14 cellular contexts compared by ENCODE assay signal in the genomic region with DNA sequence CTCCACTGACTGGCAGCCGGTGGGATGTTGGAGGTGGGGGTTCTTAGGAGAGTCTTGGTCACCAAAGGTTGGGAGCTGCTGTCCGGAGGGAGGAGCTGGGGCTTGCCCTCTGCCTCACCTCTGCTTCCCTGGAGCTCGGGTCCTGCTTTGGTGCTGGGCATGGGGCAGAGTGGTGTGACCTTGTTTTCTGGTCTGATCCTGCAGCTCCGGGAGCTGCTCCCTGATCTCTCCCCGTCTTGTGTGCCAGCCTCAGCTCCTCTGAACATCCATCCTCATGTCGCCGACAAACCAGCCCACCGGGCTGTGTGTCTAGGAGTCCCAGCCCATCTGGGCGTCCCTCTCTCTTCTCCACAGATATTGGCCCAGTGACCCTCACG. TPM values are rescaled to one million over a fixed set of nuclear protein-coding genes. Genes with fewer than 3 reads are reported as not detected.
DNase-seq lines count a peak whose midpoint lies in the region; ATAC-seq and TF ChIP-seq lines count a peak whose summit lies in the region.
"Had no signal": no experiment of that assay in that cellular context is flagged by ENCODE, and none has a peak within 500 bp of the region (broad histone marks: within the 10 kb centered on the region; RNA-seq: fewer than 3 reads in every experiment).

No MANE protein-coding gene starts in this region.

- H3K36me3 Mint-ChIP-seq in endodermal cell (ENCODE audit: low read depth) = no peaks in the 10 kb centered on the region

- H3K27me3 ChIP-seq in endodermal cell (ENCODE audit: control insufficient read depth, insufficient read depth, low read length, poor library complexity, severe bottlenecking) = no peaks in the 10 kb centered on the region
- peaks cover 0 to 29% (median 0%) of the 10 kb centered on the region in 3 experiments for H3K27me3 ChIP-seq in neuronal stem cell (ENCODE audit: control insufficient read depth in 3 of 3, insufficient read depth in 3 of 3, low read depth in 1 of 3, low read length in 3 of 3)
- H3K27me3 ChIP-seq in upper lobe of right lung = no peaks in the 10 kb centered on the region
- H3K27me3 ChIP-seq in MG63 = peaks cover 5% of the 10 kb centered on the region

- H3K27ac Mint-ChIP-seq in endodermal cell = no peak overlapping the region
- H3K27ac Mint-ChIP-seq: B cell; CD4-positive, alpha-beta T cell had no signal

- H2BK120ac ChIP-seq in neuronal stem cell (ENCODE audit: low read depth, low read length) = no peak overlapping the region

- H3K4me3 Mint-ChIP-seq in endodermal cell = no peak overlapping the region
- H3K4me3 Mint-ChIP-seq: B cell; CD4-positive, alpha-beta T cell had no signal

- H3K14ac ChIP-seq in neuronal stem cell (ENCODE audit: low read length) = no peak overlapping the region

- no peak overlapping the region for H2BK5ac ChIP-seq in neuronal stem cell (ENCODE audit: low read length)

- no peak overlapping the region for H3K23ac ChIP-seq in neuronal stem cell (ENCODE audit: low read depth, low read length, poor library complexity)

- intact Hi-C loops in sciatic nerve (cut with DNase I) = no loop called here
- intact Hi-C loops in upper lobe of right lung (cut with DNase I) = no loop called here

- no peak overlapping the region for H3K4me3 ChIP-seq in endodermal cell (ENCODE audit: low read length)
- no peak overlapping the region for H3K4me3 ChIP-seq in neuronal stem cell (ENCODE audit: low read length in 2 of 2)
- H3K4me3 ChIP-seq in upper lobe of right lung = no peak overlapping the region
- H3K4me3 ChIP-seq in MG63 = no peak overlapping the region
- H3K4me3 ChIP-seq: GM23248 had no signal

- no peak overlapping the region for H4K8ac ChIP-seq in neuronal stem cell (ENCODE audit: low read depth, low read length)

- no peak overlapping the region for H3K4me2 ChIP-seq in neuronal stem cell (ENCODE audit: insufficient read depth, low read length, poor library complexity, severe bottlenecking)

- H2BK12ac ChIP-seq in neuronal stem cell (ENCODE audit: low read length) = no peak overlapping the region

- no peaks in the 10 kb centered on the region for H3K4me1 ChIP-seq in endodermal cell (ENCODE audit: control insufficient read depth, insufficient read depth, low read length)
- no peaks in the 10 kb centered on the region for H3K4me1 ChIP-seq in neuronal stem cell (ENCODE audit: control insufficient read depth in 2 of 2, insufficient read depth in 1 of 2, low read depth in 1 of 2, low read length in 2 of 2)
- peaks cover 6% of the 10 kb centered on the region for H3K4me1 ChIP-seq in upper lobe of right lung

- peaks cover 6% of the 10 kb centered on the region for H3K4me1 Mint-ChIP-seq in endodermal cell
- H3K4me1 Mint-ChIP-seq: B cell had no signal

- H3K9me3 Mint-ChIP-seq in endodermal cell = no peaks in the 10 kb centered on the region
- H3K9me3 Mint-ChIP-seq: CD4-positive, alpha-beta T cell had no signal

- DNase-seq in endodermal cell (peak; percentile 34), neuronal stem cell (ENCODE audit: low spot score) (no peak), sciatic nerve (ENCODE audit: low spot score) (peak; percentile 25), upper lobe of right lung (peak; percentile 53), MG63 (no peak)
- DNase-seq: C1 segment of cervical spinal cord; Calu3; CD4-positive, alpha-beta T cell; DMS 273 treated with DMSO at 0.1 percent for 48 hours; GM23248 had no signal

- H3K9ac ChIP-seq in endodermal cell (ENCODE audit: extremely low read depth, low read length, poor library complexity, severe bottlenecking) (no peak overlapping the region), neuronal stem cell (ENCODE audit: low read depth, low read length, poor library complexity) (no peak overlapping the region)
- H3K9ac ChIP-seq: GM23248 had no signal

- TF ChIP-seq CTCF in endodermal cell (conservative IDR thresholded peaks at IDR 0.05) (no peak), upper lobe of right lung (IDR thresholded peaks at IDR 0.05) (no peak)

- H3K27me3 Mint-ChIP-seq in endodermal cell (ENCODE audit: insufficient read depth) = no peaks in the 10 kb centered on the region

- peak overlapping the region; percentile 62 for H2BK15ac ChIP-seq in neuronal stem cell (ENCODE audit: low read length)

- H4K91ac ChIP-seq in neuronal stem cell (ENCODE audit: low read depth, low read length, poor library complexity) = no peak overlapping the region

- H3K27ac ChIP-seq in endodermal cell (ENCODE audit: low read depth, low read length) (no peak overlapping the region), neuronal stem cell (replicated peaks; ENCODE audit: low read length) (no peak overlapping the region), upper lobe of right lung (no peak overlapping the region)
- H3K27ac ChIP-seq: GM23248, HL-60 had no signal

- no peak overlapping the region for H3K4ac ChIP-seq in neuronal stem cell (ENCODE audit: low read length)

- peak overlapping the region; percentile 19 for H3K18ac ChIP-seq in neuronal stem cell (ENCODE audit: low read length)

- H2AK5ac ChIP-seq in neuronal stem cell (ENCODE audit: low read depth, low read length) = peak overlapping the region; percentile 56

- 85 to 88% methylated on average over 5 to 10 of the region's 10 CpGs for WGBS in endodermal cell (ENCODE audit: insufficient coverage in 1 of 2, insufficient read length in 1 of 2), 2 experiments
- no CpG with 5 or more reads among the region's 10 CpGs for WGBS in neuronal stem cell (ENCODE audit: extremely low coverage in 2 of 2, insufficient read length in 2 of 2, insufficient replicate concordance in 1 of 2), 2 donors

- H3K79me1 ChIP-seq in neuronal stem cell (ENCODE audit: low read depth, low read length) = no peaks in the 10 kb centered on the region

- H3K9me3 ChIP-seq in endodermal cell (ENCODE audit: control insufficient read depth, low read length) (no peaks in the 10 kb centered on the region), neuronal stem cell (replicated peaks in 1 of 2; ENCODE audit: control insufficient read depth in 2 of 2, insufficient read depth in 1 of 2, low read depth in 1 of 2, low read length in 2 of 2) (no peaks in the 10 kb centered on the region), upper lobe of right lung (no peaks in the 10 kb centered on the region), MG63 (no peaks in the 10 kb centered on the region)

- H3K36me3 ChIP-seq in endodermal cell (ENCODE audit: control insufficient read depth, insufficient read depth, low read length) (no peaks in the 10 kb centered on the region), neuronal stem cell (replicated peaks in 1 of 2; ENCODE audit: control insufficient read depth in 2 of 2, insufficient read depth in 2 of 2, low read length in 2 of 2) (no peaks in the 10 kb centered on the region), upper lobe of right lung (no peaks in the 10 kb centered on the region), MG63 (no peaks in the 10 kb centered on the region)

- no peak overlapping the region for H2AFZ ChIP-seq in neuronal stem cell (ENCODE audit: low read length)
- H2AFZ ChIP-seq: GM23248 had no signal

- ATAC-seq in sciatic nerve (no peak), upper lobe of right lung (no peak), HG03460 (IDR thresholded peaks at IDR 0.05; ENCODE audit: unreplicated experiment) (no peak), GM19467 (IDR thresholded peaks at IDR 0.05; ENCODE audit: unreplicated experiment) (no peak)

RNA-seq across cellular contexts. Expression of gene HMCN2, which starts 18.7 kb away (rescaled TPM):
- total RNA-seq in endodermal cell = 1 to 10 TPM; 3.3 to 3.9 TPM
- polyA plus RNA-seq in endodermal cell (2013, experiment 1 of 2) = 0.57 TPM
- 0.33 TPM for polyA plus RNA-seq in endodermal cell (2013, experiment 2 of 2)
- polyA plus RNA-seq in neuronal stem cell (2013, experiment 1 of 2) = 0.42 TPM
- polyA plus RNA-seq in neuronal stem cell (2013, experiment 2 of 2) = 0.24 TPM
- total RNA-seq in sciatic nerve = 3.3 TPM
- 7.8 TPM for total RNA-seq in upper lobe of right lung
- total RNA-seq in MG63 (2014; rRNA removed; shearing (Covaris generic); ENCODE audit: low replicate concordance) = 0.20 TPM in 1 of 2 replicates, not detected in the other
- total RNA-seq: B cell; Calu3; CD4-positive, alpha-beta T cell; GM23248 had no signal
- polyA plus RNA-seq: GM23248 had no signal

Comparison
In these comparisons a context has a peak if more than half of its experiments do, and no peak if none do; other contexts are left out.
1. DNase-seq: peak in endodermal cell (single experiment), sciatic nerve (single experiment) and upper lobe of right lung (single experiment); none in neuronal stem cell (single experiment) and MG63 (single experiment).